26 cellular contexts compared by ENCODE assay signal in genomic region chr5:145796318-145796717, GRCh38. TPM values are rescaled to one million over a fixed set of nuclear protein-coding genes. Genes with fewer than 3 reads are reported as not detected.
"Had no signal": no experiment of that assay in that cellular context is flagged by ENCODE, and none has a peak within 500 bp of the region (broad histone marks: within the 10 kb centered on the region; RNA-seq: fewer than 3 reads in every experiment).

No MANE protein-coding gene starts in this region.

- ATAC-seq: gastroesophageal sphincter; heart left ventricle; left colon; left lung; left ventricle myocardium superior; lower lobe of right lung; mucosa of descending colon; naive thymus-derived CD8-positive, alpha-beta T cell had no signal

- H3K4me3 ChIP-seq: coronary artery, dorsolateral prefrontal cortex, esophagus muscularis mucosa, gastroesophageal sphincter, heart left ventricle, hepatocyte, left lung, lower lobe of right lung, mucosa of descending colon had no signal

- DNase-seq: dermis blood vessel endothelial cell; dorsolateral prefrontal cortex; effector CD4-positive, alpha-beta T cell; effector memory CD4-positive, alpha-beta T cell; foreskin fibroblast; foreskin melanocyte; heart left ventricle; hypothalamus; immature natural killer cell; islet precursor cell; kidney; kidney glomerular epithelial cell; left colon; left lung; left ventricle myocardium superior; lower lobe of right lung; mesenchymal stem cell; mucosa of descending colon; naive B cell; naive thymus-derived CD8-positive, alpha-beta T cell had no signal

- FAIRE-seq: colon, endothelial cell of umbilical vein had no signal

RNA-seq across cellular contexts. Expression of gene PRELID2, which starts 38.8 kb away (rescaled TPM):
- total RNA-seq: naive thymus-derived CD8-positive, alpha-beta T cell had no signal
